In the genomic region with DNA sequence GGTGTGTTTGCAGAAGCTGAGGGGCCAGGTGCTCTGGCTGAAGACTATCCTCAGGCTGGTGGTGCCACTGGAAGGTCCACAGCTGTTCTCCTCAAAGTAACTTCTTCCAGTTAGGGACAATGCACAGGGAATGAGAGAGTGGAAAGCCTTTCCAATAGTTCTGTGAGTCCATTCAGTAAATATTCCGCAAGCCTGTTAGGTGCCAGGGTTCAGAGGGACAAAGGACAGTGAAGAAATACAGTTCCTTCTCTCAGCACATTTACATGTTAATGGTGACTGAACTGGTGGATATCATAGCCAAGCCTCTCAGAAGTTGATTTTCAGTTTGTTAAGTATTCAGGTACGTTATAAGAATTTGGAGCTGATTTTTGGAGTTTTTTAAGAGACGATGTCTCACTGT, we compare ENCODE assay signal across 19 cellular contexts.
DNase-seq lines count a peak whose midpoint lies in the region; ATAC-seq and TF ChIP-seq lines count a peak whose summit lies in the region.
"Had no signal": no experiment of that assay in that cellular context is flagged by ENCODE, and none has a peak within 500 bp of the region (broad histone marks: within the 10 kb centered on the region; RNA-seq: fewer than 3 reads in every experiment).

No MANE protein-coding gene starts in this region.

- ATAC-seq in left lobe of liver (peak; percentile 99), Right ventricle myocardium superior (ENCODE audit: poor library complexity) (no peak), gastrocnemius medialis (no peak)
- ATAC-seq: CD8-positive, alpha-beta T cell had no signal

- no peak overlapping the region for H2BK15ac ChIP-seq in H9 (ENCODE audit: low read depth, low read length)
- no peak overlapping the region for H2BK15ac ChIP-seq in mesendoderm (replicated peaks; ENCODE audit: low read depth)

- no peak overlapping the region for H2BK12ac ChIP-seq in H9 (ENCODE audit: insufficient read length, low read depth, low read length)

- no peak overlapping the region for H3K4ac ChIP-seq in H9 (ENCODE audit: low read depth, low read length)
- no peak overlapping the region for H3K4ac ChIP-seq in mesendoderm (ENCODE audit: low read depth, low read length)

- H3K56ac ChIP-seq in H9 (ENCODE audit: insufficient read length, low read depth, low read length) (no peak overlapping the region), mesendoderm (ENCODE audit: low read length) (no peak overlapping the region)

- H3K27ac Mint-ChIP-seq in H9 = peak overlapping the region in 1 of 3 experiments; percentile 56; a peak in 2 of 7 replicates
- H3K27ac Mint-ChIP-seq: B cell; CD4-positive, alpha-beta T cell; CD8-positive, alpha-beta T cell had no signal

- no peaks in the 10 kb centered on the region for H3K79me2 ChIP-seq in H9 (ENCODE audit: insufficient read depth, low read length)
- no peaks in the 10 kb centered on the region for H3K79me2 ChIP-seq in mesendoderm (ENCODE audit: control insufficient read depth, insufficient read depth, low read length)

- TF ChIP-seq RAD21 in liver (IDR thresholded peaks at IDR 0.05) = no peak

- no peak overlapping the region for H3T11ph ChIP-seq in H9 (ENCODE audit: low read length)

- no peak overlapping the region for H3K9ac ChIP-seq in H9 (ENCODE audit: extremely low read depth, insufficient read length, low read length)
- no peak overlapping the region for H3K9ac ChIP-seq in liver (ENCODE audit: low read depth in 1 of 2, low read length in 2 of 2)
- H3K9ac ChIP-seq in mesendoderm (ENCODE audit: low read length) = no peak overlapping the region
- H3K9ac ChIP-seq: BLaER1 treated with 17β-estradiol and CSF1 and Interleukin-3, amounts not matched to agents 10 nM and 100 nM had no signal

- H3K9me3 Mint-ChIP-seq in H9 = no peaks in the 10 kb centered on the region; a peak in 1 of 5 replicates

- H3K4me3 Mint-ChIP-seq in H9 = no peak overlapping the region; a peak in 1 of 5 replicates
- H3K4me3 Mint-ChIP-seq: B cell; CD4-positive, alpha-beta T cell; CD8-positive, alpha-beta T cell had no signal

- no peak overlapping the region for H4K91ac ChIP-seq in H9 (ENCODE audit: insufficient read length, low read depth, low read length)

- intact Hi-C loops in Right ventricle myocardium superior (cut with DNase I) (no loop called here), gastrocnemius medialis (cut with DNase I; ENCODE audit: low total_unique reads) (no loop called here)

- H3K36me3 ChIP-seq in liver (ENCODE audit: control insufficient read depth in 4 of 4, insufficient read depth in 3 of 4, low read depth in 1 of 4, low read length in 3 of 4) = peaks cover 0 to 3% (median 1%) of the 10 kb centered on the region in 4 donors
- H3K36me3 ChIP-seq in gastrocnemius medialis = no peaks in the 10 kb centered on the region
- H3K36me3 ChIP-seq in mesendoderm (ENCODE audit: control insufficient read depth, insufficient read depth, low read length) = no peaks in the 10 kb centered on the region

- H4K8ac ChIP-seq in H9 (replicated peaks; ENCODE audit: insufficient read length, low read depth, low read length) = no peak overlapping the region
- H4K8ac ChIP-seq in mesendoderm (ENCODE audit: low read depth, low read length) = no peak overlapping the region

- no peak overlapping the region for H2AK5ac ChIP-seq in H9 (ENCODE audit: insufficient read length, low read length)
- H2AK5ac ChIP-seq in mesendoderm (ENCODE audit: low read length) = no peak overlapping the region

- WGBS in H9 (ENCODE audit: extremely low coverage, insufficient read length, low lambda C conversion rate) = no CpG with 5 or more reads among the region's 3 CpGs
- 71% methylated on average over 3 of the region's 3 CpGs for WGBS in liver
- no CpG with 5 or more reads among the region's 3 CpGs for WGBS in mesendoderm (ENCODE audit: extremely low coverage, insufficient coverage, low lambda C conversion rate)

- TF ChIP-seq CTCF in H9 (conservative IDR thresholded peaks at IDR 0.05) = no peak
- TF ChIP-seq CTCF in liver (IDR thresholded peaks at IDR 0.05; ENCODE audit: low read depth, low read length, missing input control) = no peak
- no peak for TF ChIP-seq CTCF in gastrocnemius medialis (IDR thresholded peaks at IDR 0.05 in 4 of 5, conservative IDR thresholded peaks at IDR 0.05 in 1 of 5)

- no peaks in the 10 kb centered on the region for H3K27me3 Mint-ChIP-seq in H9 (ENCODE audit: low read depth)
- H3K27me3 Mint-ChIP-seq: B cell; CD4-positive, alpha-beta T cell had no signal

- H3K23ac ChIP-seq in H9 (ENCODE audit: insufficient read length, low read depth, low read length) (no peak overlapping the region), mesendoderm (ENCODE audit: low read length) (no peak overlapping the region)

- no peaks in the 10 kb centered on the region; the same call in 1 of the 2 replicates for H3K4me1 ChIP-seq in H9 (ENCODE audit: insufficient read depth, low read length)
- peaks cover 0 to 5% (median 0%) of the 10 kb centered on the region in 4 donors for H3K4me1 ChIP-seq in liver (ENCODE audit: control insufficient read depth in 4 of 4, insufficient read depth in 4 of 4, low read length in 3 of 4)
- no peaks in the 10 kb centered on the region for H3K4me1 ChIP-seq in gastrocnemius medialis
- H3K4me1 ChIP-seq in mesendoderm (ENCODE audit: control insufficient read depth, low read depth, low read length) = no peaks in the 10 kb centered on the region
- H3K4me1 ChIP-seq: Caco-2 had no signal

- no peak overlapping the region for H3K18ac ChIP-seq in H9 (ENCODE audit: insufficient read length, low read depth, low read length)
- no peak overlapping the region for H3K18ac ChIP-seq in mesendoderm (ENCODE audit: low read length)

- no peaks in the 10 kb centered on the region for H3K27me3 ChIP-seq in H9 (ENCODE audit: insufficient read depth, low read length)
- no peaks in the 10 kb centered on the region for H3K27me3 ChIP-seq in liver (ENCODE audit: control insufficient read depth in 4 of 4, insufficient read depth in 4 of 4, low read length in 3 of 4)
- H3K27me3 ChIP-seq in gastrocnemius medialis = no peaks in the 10 kb centered on the region
- H3K27me3 ChIP-seq in mesendoderm (ENCODE audit: insufficient read depth, low read length, poor library complexity) = no peaks in the 10 kb centered on the region
- H3K27me3 ChIP-seq: BLaER1 treated with 17β-estradiol and CSF1 and Interleukin-3, amounts not matched to agents 10 nM and 100 nM had no signal

- H2BK20ac ChIP-seq in H9 (ENCODE audit: low read depth, low read length, poor library complexity, severe bottlenecking) = peak overlapping the region; percentile 6

- no peaks in the 10 kb centered on the region for H3K23me2 ChIP-seq in H9 (ENCODE audit: insufficient read length, low read depth, low read length, poor library complexity, severe bottlenecking)

- H3K9me3 ChIP-seq in H9 (ENCODE audit: control insufficient read depth, low read depth, low read length) = no peaks in the 10 kb centered on the region
- no peaks in the 10 kb centered on the region for H3K9me3 ChIP-seq in liver (ENCODE audit: control insufficient read depth in 4 of 4, low read length in 3 of 4)
- H3K9me3 ChIP-seq in gastrocnemius medialis = no peaks in the 10 kb centered on the region
- H3K9me3 ChIP-seq: Caco-2 had no signal

- H3K4me3 ChIP-seq in liver (ENCODE audit: low read depth in 1 of 3, low read length in 3 of 3) (no peak overlapping the region), gastrocnemius medialis (no peak overlapping the region), mesendoderm (ENCODE audit: low read length) (no peak overlapping the region)
- H3K4me3 ChIP-seq: BLaER1 treated with 17β-estradiol and CSF1 and Interleukin-3, amounts not matched to agents 10 nM and 100 nM had no signal

- no peak overlapping the region for H3K14ac ChIP-seq in H9 (ENCODE audit: insufficient read depth, low read length)

- H3K4me2 ChIP-seq in H9 (ENCODE audit: insufficient read depth, insufficient read length, low read length) = no peak overlapping the region
- H3K4me2 ChIP-seq in mesendoderm (ENCODE audit: low read length) = no peak overlapping the region
- H3K4me2 ChIP-seq: BLaER1 treated with 17β-estradiol and CSF1 and Interleukin-3, amounts not matched to agents 10 nM and 100 nM had no signal

- H3K4me1 Mint-ChIP-seq in H9 = peaks cover 5% of the 10 kb centered on the region in 2 experiments
- H3K4me1 Mint-ChIP-seq: B cell had no signal

- no peak overlapping the region for H2BK5ac ChIP-seq in H9 (ENCODE audit: insufficient read length, low read length)
- H2BK5ac ChIP-seq in mesendoderm (ENCODE audit: low read length) = no peak overlapping the region

- no peak overlapping the region for H2AFZ ChIP-seq in H9 (ENCODE audit: low read length)

- DNase-seq in H9 (no peak), left lobe of liver (ENCODE audit: low spot score) (peak; percentile 56), Right ventricle myocardium superior (no peak), gastrocnemius medialis (no peak), AG08396 (ENCODE audit: low spot score) (no peak), mesendoderm (no peak)
- DNase-seq: 8988T; ACHN; AML-193; Caco-2; Calu3; CD4-positive, alpha-beta T cell; CD8-positive, alpha-beta T cell; DMS79 treated with DMSO at 0.1 percent for 48 hours; GF-D8 had no signal

- in situ Hi-C loops in gastrocnemius medialis (cut with MboI; ENCODE audit: low sequenced_read_pairs in 4 of 4) = no loop called here

- H4K20me1 ChIP-seq in H9 (ENCODE audit: control insufficient read depth, insufficient read depth, insufficient read length) = no peaks in the 10 kb centered on the region
- H4K20me1 ChIP-seq: BLaER1 treated with 17β-estradiol and CSF1 and Interleukin-3, amounts not matched to agents 10 nM and 100 nM had no signal

- TF ChIP-seq POLR2A in gastrocnemius medialis (IDR thresholded peaks at IDR 0.05) = no peak

- H4K5ac ChIP-seq in H9 (ENCODE audit: insufficient read length, low read depth, low read length) (no peak overlapping the region), mesendoderm (ENCODE audit: low read length) (no peak overlapping the region)

- no peaks in the 10 kb centered on the region for H3K79me1 ChIP-seq in H9 (ENCODE audit: insufficient read depth, low read depth, low read length, poor library complexity, severe bottlenecking)
- H3K79me1 ChIP-seq in mesendoderm (ENCODE audit: low read length) = no peaks in the 10 kb centered on the region

- no peak overlapping the region for H2BK120ac ChIP-seq in H9 (ENCODE audit: low read depth, low read length, poor library complexity, severe bottlenecking)
- H2BK120ac ChIP-seq in mesendoderm (ENCODE audit: low read depth, low read length) = no peak overlapping the region

- H3K36me3 Mint-ChIP-seq in H9 (ENCODE audit: insufficient read depth in 1 of 3, low read depth in 3 of 3) = peaks cover 5 to 8% (median 7%) of the 10 kb centered on the region in 3 experiments; a peak in 6 of 7 replicates

- H3K27ac ChIP-seq in H9 (ENCODE audit: insufficient read length, low read depth, low read length) = no peak overlapping the region
- H3K27ac ChIP-seq in liver (ENCODE audit: low read depth in 1 of 2, low read length in 2 of 2) = no peak overlapping the region
- no peak overlapping the region for H3K27ac ChIP-seq in gastrocnemius medialis
- H3K27ac ChIP-seq in mesendoderm (ENCODE audit: low read depth, low read length) = no peak overlapping the region
- H3K27ac ChIP-seq: BLaER1 treated with 17β-estradiol and CSF1 and Interleukin-3, amounts not matched to agents 10 nM and 100 nM; C4-2B had no signal
